In genomic region chr1:39184354-39184818, GRCh38 we compare ENCODE assay signal across 8 cellular contexts. TPM values are rescaled to one million over a fixed set of nuclear protein-coding genes. Genes with fewer than 3 reads are reported as not detected.
DNase-seq lines count a peak whose midpoint lies in the region; ATAC-seq and TF ChIP-seq lines count a peak whose summit lies in the region.

No MANE protein-coding gene starts in this region.

- H3K9me3 Mint-ChIP-seq in naive thymus-derived CD8-positive, alpha-beta T cell: no peaks in the 10 kb centered on the region

- peak overlapping the region in 9 of 10 donors; percentile 9 to 71 (median 45) for H3K4me3 Mint-ChIP-seq in naive thymus-derived CD8-positive, alpha-beta T cell

- TF ChIP-seq CTCF in AG04450 (IDR thresholded peaks at IDR 0.05; ENCODE audit: low read depth, low read length): no peak
- TF ChIP-seq CTCF in MM.1S (IDR thresholded peaks at IDR 0.05; ENCODE audit: low read length): no peak
- no peak for TF ChIP-seq CTCF in mammary epithelial cell (conservative IDR thresholded peaks at IDR 0.05 in 1 of 2, IDR thresholded peaks at IDR 0.05 in 1 of 2; ENCODE audit: extremely low read depth in 1 of 2, insufficient read depth in 1 of 2, low read depth in 1 of 2, low read length in 2 of 2)

- H3K4me2 ChIP-seq in MM.1S (ENCODE audit: low read depth, low read length) (peak overlapping the region; percentile 42), mammary epithelial cell (ENCODE audit: insufficient read depth, low read depth, low read length) (peak overlapping the region; percentile 57)

- H3K9me3 ChIP-seq in AG04450 (ENCODE audit: control insufficient read depth, insufficient read depth, low read length): no peaks in the 10 kb centered on the region
- H3K9me3 ChIP-seq in MM.1S (replicated peaks; ENCODE audit: insufficient read depth, low read length): no peaks in the 10 kb centered on the region
- no peaks in the 10 kb centered on the region for H3K9me3 ChIP-seq in mammary epithelial cell (replicated peaks; ENCODE audit: insufficient read depth, low read length)

- in situ Hi-C loops in mammary epithelial cell (cut with MboI; ENCODE audit: low sequenced_read_pairs in 2 of 2): loop anchor here (5.0 to 10.0 kb wide), 2 partner anchors 50 to 82 kb away; no protein-coding TSS in a partner anchor

- dilution Hi-C loops in mammary epithelial cell (cut with HindIII; ENCODE audit: low sequenced_read_pairs): no loop called here

- H3K27ac ChIP-seq in AG04450 (ENCODE audit: low read depth, low read length) (peak overlapping the region; percentile 22), MM.1S (ENCODE audit: low read length) (peak overlapping the region; percentile 69), mammary epithelial cell (ENCODE audit: insufficient read depth, low read depth, low read length) (peak overlapping the region; percentile 93)

- no peaks in the 10 kb centered on the region for H3K36me3 Mint-ChIP-seq in naive thymus-derived CD8-positive, alpha-beta T cell

- TSS peak; percentile 74 for BruUV-seq in mammary epithelial cell (replicated peaks; lab: Mats Ljungman, UMichigan)

- no peaks in the 10 kb centered on the region for H3K9me2 ChIP-seq in MM.1S (replicated peaks; ENCODE audit: insufficient read depth, low read length)

- H3K4me1 ChIP-seq in MM.1S (ENCODE audit: low read length) (peaks cover 25% of the 10 kb centered on the region), mammary epithelial cell (ENCODE audit: insufficient read depth, low read length) (peaks cover 57% of the 10 kb centered on the region)

- no peak for DNase-seq in AG04450 (ENCODE audit: low read depth, low spot score)
- DNase-seq in MM.1S: no peak
- DNase-seq in mammary epithelial cell: no peak
- no peak for DNase-seq in naive thymus-derived CD8-positive, alpha-beta T cell
- DNase-seq in stimulated activated CD4-positive, alpha-beta T cell treated with anti-CD3 and anti-CD28 coated beads, Interleukin-2, amount 100 ng/mL, for 48 hours: no peak
- DNase-seq in HK-2 (ENCODE audit: unreplicated experiment): no peak
- no peak for DNase-seq in mesenteric fat pad (ENCODE audit: low spot score)

- peak overlapping the region; percentile 16; the same call in 1 of the 2 replicates for H2AFZ ChIP-seq in MM.1S (ENCODE audit: low read length)
- H2AFZ ChIP-seq in mammary epithelial cell (ENCODE audit: low read depth, low read length): no peak overlapping the region

- ATAC-seq in naive thymus-derived CD8-positive, alpha-beta T cell: no peak
- ATAC-seq in HG02938 (IDR thresholded peaks at IDR 0.05; ENCODE audit: unreplicated experiment): no peak

- CTCF ChIA-PET in AG04450 (lab: Charles Lee): interaction anchor here (0.7 to 3.9 kb wide), 4 partner anchors 8 to 55 kb away, joined by 3 to 21 read pairs (median 3); no protein-coding TSS in a partner anchor
- CTCF ChIA-PET in mammary epithelial cell (lab: Charles Lee; ENCODE audit: low non-redundant PET): interaction anchor here (0.6 to 0.7 kb wide), 4 partner anchors 26 to 214 kb away, joined by 3 to 16 read pairs (median 4); no protein-coding TSS in a partner anchor

- peaks cover 13 to 45% (median 31%) of the 10 kb centered on the region in 4 donors for H3K4me1 Mint-ChIP-seq in naive thymus-derived CD8-positive, alpha-beta T cell

- POLR2A ChIA-PET in AG04450 (lab: Yijun Ruan, JAX): interaction anchor here (1.1 kb wide), 1 partner anchor 66 kb away, joined by 3 read pairs; no protein-coding TSS in a partner anchor
- POLR2A ChIA-PET in naive thymus-derived CD8-positive, alpha-beta T cell (lab: Charles Lee): interaction anchor here (0.9 to 1.9 kb wide), 4 partner anchors 8 to 74 kb away, joined by 3 to 11 read pairs (median 4); no protein-coding TSS in a partner anchor

- no peaks in the 10 kb centered on the region for H3K27me3 ChIP-seq in AG04450 (ENCODE audit: control insufficient read depth, insufficient read depth, low read length)
- H3K27me3 ChIP-seq in MM.1S (replicated peaks; ENCODE audit: insufficient read depth, low read length): no peaks in the 10 kb centered on the region
- H3K27me3 ChIP-seq in mammary epithelial cell (ENCODE audit: insufficient read depth, low read length): no peaks in the 10 kb centered on the region

- H3K4me3 ChIP-seq in AG04450 (ENCODE audit: low read depth, low read length) (no peak overlapping the region), MM.1S (ENCODE audit: low read length) (no peak overlapping the region), mammary epithelial cell (replicated peaks in 1 of 3; ENCODE audit: insufficient read depth in 1 of 3, low read depth in 2 of 3, low read length in 3 of 3) (no peak overlapping the region)

- peaks cover 15% of the 10 kb centered on the region; the same call in 1 of the 2 replicates for H3F3A ChIP-seq in MM.1S (ENCODE audit: insufficient read depth, low read length)

- no peaks in the 10 kb centered on the region for H3K27me3 Mint-ChIP-seq in naive thymus-derived CD8-positive, alpha-beta T cell

- intact Hi-C loops in mammary epithelial cell (cut with micrococcal nuclease): no loop called here

- H4K20me1 ChIP-seq in MM.1S (ENCODE audit: insufficient read depth, low read length) (no peaks in the 10 kb centered on the region), mammary epithelial cell (ENCODE audit: insufficient read depth, low read length) (no peaks in the 10 kb centered on the region)

- no peaks in the 10 kb centered on the region for H3K79me2 ChIP-seq in MM.1S (ENCODE audit: low read length)
- peaks cover 91% of the 10 kb centered on the region for H3K79me2 ChIP-seq in mammary epithelial cell (ENCODE audit: insufficient read depth, low read length)

- no peaks in the 10 kb centered on the region for H3K36me3 ChIP-seq in MM.1S (replicated peaks; ENCODE audit: insufficient read depth, low read length)
- H3K36me3 ChIP-seq in mammary epithelial cell (ENCODE audit: insufficient read depth, low read length): no peaks in the 10 kb centered on the region

- 100% methylated on average over 3 of the region's 3 CpGs for WGBS in mammary epithelial cell (ENCODE audit: low coverage, missing lambda C conversion rate)

- H3K27ac Mint-ChIP-seq in naive thymus-derived CD8-positive, alpha-beta T cell: peak overlapping the region; percentile 90 to 100 (median 96)

- H3K9ac ChIP-seq in MM.1S (ENCODE audit: low read length) (0 out of 2 replicates have a peak overlapping the region, but pooled peaks have one; percentile 5), mammary epithelial cell (ENCODE audit: insufficient read depth, low read length) (peak overlapping the region; percentile 51)

RNA-seq across cellular contexts. Expression of gene MACF1, which starts 20.1 kb away (rescaled TPM):
- polyA plus RNA-seq in AG04450 (2011; rRNA removed): 118 and 121 TPM in 2 replicates
- polyA minus RNA-seq in AG04450 (2011; rRNA and poly(A)+ RNA removed): 470 and 541 TPM in 2 replicates
- total RNA-seq in mammary epithelial cell: 100 to 1,000 TPM; 304 to 440 TPM
- 46.4 TPM for polyA plus RNA-seq in mammary epithelial cell
- 258 TPM for polyA minus RNA-seq in mammary epithelial cell
- 100 to 1,000 TPM; 215 to 222 TPM for total RNA-seq in naive thymus-derived CD8-positive, alpha-beta T cell
- 10 to 100 TPM; 13.4 to 60.8 (median 14.7) TPM for polyA plus RNA-seq in naive thymus-derived CD8-positive, alpha-beta T cell
- total RNA-seq in mesenteric fat pad: 386 TPM

Comparison
In these comparisons a context has a peak if more than half of its experiments do, and no peak if none do; other contexts are left out.
1. H3K27ac ChIP-seq: peak in every context shown above with its lines; median percentile 93 in mammary epithelial cell; 69 in MM.1S; 22 in AG04450.